In genomic region chr13:112144616-112145220, GRCh38 we compare ENCODE assay signal across 18 cellular contexts.
A peak's percentile ranks its signal among the peaks of the same experiment; 100 is the strongest.
DNase-seq lines count a peak whose midpoint lies in the region; ATAC-seq lines count a peak whose summit lies in the region.
"Had no signal": no experiment of that assay in that cellular context is flagged by ENCODE, and none has a peak within 500 bp of the region (broad histone marks: within the 10 kb centered on the region; RNA-seq: fewer than 3 reads in every experiment).

No MANE protein-coding gene starts in this region.

- no peak overlapping the region for H3K27ac Mint-ChIP-seq in activated naive CD4-positive, alpha-beta T cell treated with anti-CD3 and anti-CD28 coated beads, Interleukin-2, amount 50 U/mL, for 72 hours
- H3K27ac Mint-ChIP-seq: CD4-positive, alpha-beta T cell had no signal

- in situ Hi-C loops in ACHN (cut with HindIII; ENCODE audit: low pct_ligation_motif_present, low pct_unique_long_range_greater_than_20kb, low sequenced_read_pairs) = no loop called here

- peaks cover 7% of the 10 kb centered on the region in 2 donors for H3K9me3 Mint-ChIP-seq in activated naive CD4-positive, alpha-beta T cell treated with anti-CD3 and anti-CD28 coated beads, Interleukin-2, amount 50 U/mL, for 72 hours
- H3K9me3 Mint-ChIP-seq: CD4-positive, alpha-beta T cell had no signal

- DNase-seq in A172 (ENCODE audit: low spot score) = peak; percentile 41
- DNase-seq in HK-2 (ENCODE audit: unreplicated experiment) = peak; percentile 26
- DNase-seq in astrocyte of the hippocampus (ENCODE audit: low read depth, low spot score) = peak; percentile 65
- peak; percentile 67 for DNase-seq in mesenteric fat pad (ENCODE audit: low spot score)
- no peak for DNase-seq in activated CD8-positive, alpha-beta memory T cell treated with anti-CD3 and anti-CD28 coated beads for 24 hours
- DNase-seq in activated naive CD4-positive, alpha-beta T cell treated with anti-CD3 and anti-CD28 coated beads, Interleukin-2, amount 50 U/mL, for 72 hours (ENCODE audit: low spot score in 2 of 2) = no peak
- no peak for DNase-seq in ACHN
- DNase-seq: CD4-positive, alpha-beta T cell; COR-L47; DMS79; Kasumi-1; MM.1S; NCI-H1048; NCI-H1417 treated with DMSO at 0.1 percent for 48 hours; NCI-H1930; NCI-H510A; NK-92 treated with Interleukin-12 subunit alpha and Interleukin-12 subunit beta, amount 100 ng/mL, for 24 hours had no signal

- peaks cover 0 to 5% of the 10 kb centered on the region in 2 donors for H3K36me3 Mint-ChIP-seq in activated naive CD4-positive, alpha-beta T cell treated with anti-CD3 and anti-CD28 coated beads, Interleukin-2, amount 50 U/mL, for 72 hours

- no peak for ATAC-seq in activated naive CD4-positive, alpha-beta T cell treated with anti-CD3 and anti-CD28 coated beads, Interleukin-2, amount 50 U/mL, for 72 hours
- ATAC-seq: GM12878 had no signal

Comparison
In these comparisons a context has a peak if more than half of its experiments do, and no peak if none do; other contexts are left out.
1. DNase-seq: peak in A172 (single experiment), HK-2 (single experiment), astrocyte of the hippocampus (single experiment) and mesenteric fat pad (single experiment); none in activated CD8-positive, alpha-beta memory T cell treated with anti-CD3 and anti-CD28 coated beads for 24 hours (single experiment), activated naive CD4-positive, alpha-beta T cell treated with anti-CD3 and anti-CD28 coated beads, Interleukin-2, amount 50 U/mL, for 72 hours (0 of 2) and ACHN (single experiment).